8 cellular contexts compared by ENCODE assay signal in the genomic region with DNA sequence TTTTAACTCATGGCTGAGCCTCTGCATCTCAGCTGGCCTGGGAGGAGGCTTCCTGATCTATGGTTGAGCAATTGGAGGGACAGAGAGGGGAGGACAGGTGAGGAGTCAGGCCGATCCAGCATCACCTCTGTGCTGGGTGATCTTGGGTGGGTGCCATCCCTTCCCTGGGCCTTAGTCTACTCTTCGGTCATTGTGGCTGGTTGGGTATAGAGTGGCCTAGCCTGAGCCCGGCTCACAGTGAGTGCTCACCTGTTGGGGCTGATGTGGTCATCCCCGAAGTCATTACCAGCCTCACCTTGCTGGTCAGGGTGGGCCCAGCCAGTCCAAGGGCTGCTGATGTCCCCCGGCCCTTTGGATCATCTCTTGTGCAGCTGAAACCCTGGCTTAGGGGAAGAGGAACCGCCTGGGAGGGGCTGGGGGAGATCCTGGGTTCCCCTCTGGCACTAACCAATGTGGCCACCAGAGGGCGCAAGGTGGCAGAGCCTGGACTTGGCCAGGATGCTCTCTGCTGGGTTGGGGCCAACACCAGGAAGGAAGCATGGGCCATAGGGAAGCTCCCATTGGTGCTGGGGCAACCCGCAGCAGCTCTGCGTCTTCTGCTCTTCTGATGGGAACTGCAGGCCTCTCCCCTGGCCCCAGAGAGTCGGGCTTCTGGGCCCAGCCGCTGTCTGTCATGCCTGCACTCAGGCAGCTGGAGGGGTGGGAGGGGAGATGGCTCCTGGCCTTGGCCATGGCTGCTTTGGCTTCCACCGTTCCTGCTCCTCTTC. TPM values are rescaled to one million over a fixed set of nuclear protein-coding genes. Genes with fewer than 3 reads are reported as not detected.
DNase-seq lines count a peak whose midpoint lies in the region; ATAC-seq and TF ChIP-seq lines count a peak whose summit lies in the region.

No MANE protein-coding gene starts in this region.

- POLR2A ChIA-PET in CD4-positive, alpha-beta T cell (lab: Charles Lee): no interaction called here

- no peak overlapping the region for H3K27ac ChIP-seq in CD4-positive, alpha-beta T cell (ENCODE audit: low read depth, low read length)
- H3K27ac ChIP-seq in GM23248 (no peak overlapping the region), right cardiac atrium (ENCODE audit: low read length) (no peak overlapping the region), sigmoid colon (no peak overlapping the region)

- ATAC-seq in CD4-positive, alpha-beta T cell (ENCODE audit: poor library complexity): peak; percentile 97
- peak; percentile 90 to 91 for ATAC-seq in right cardiac atrium

- no peaks in the 10 kb centered on the region for H3K9me3 ChIP-seq in CD4-positive, alpha-beta T cell (ENCODE audit: control insufficient read depth, low read length)
- no peaks in the 10 kb centered on the region for H3K9me3 ChIP-seq in GM23248 (ENCODE audit: low read depth)
- H3K9me3 ChIP-seq in right cardiac atrium (ENCODE audit: control insufficient read depth, low read length): no peaks in the 10 kb centered on the region
- no peaks in the 10 kb centered on the region for H3K9me3 ChIP-seq in sigmoid colon

- no peaks in the 10 kb centered on the region for H3K9me3 Mint-ChIP-seq in CD4-positive, alpha-beta T cell
- H3K9me3 Mint-ChIP-seq in T-helper 2 cell treated with Interferon-gamma antibody and Interleukin-4, amounts not matched to agents 5 μg/mL and 100 μg/mL, for 36 hours: no peaks in the 10 kb centered on the region

- peaks cover 9% of the 10 kb centered on the region; the same call in 1 of the 2 replicates for H3F3A ChIP-seq in GM23248 (ENCODE audit: insufficient read depth)

- H3K36me3 ChIP-seq in GM23248 (ENCODE audit: low read depth) (peaks cover 5% of the 10 kb centered on the region; the same call in 1 of the 2 replicates), sigmoid colon (no peaks in the 10 kb centered on the region)

- H3K4me2 ChIP-seq in GM23248 (ENCODE audit: unreplicated experiment): no peak overlapping the region

- H3K36me3 Mint-ChIP-seq in CD4-positive, alpha-beta T cell (ENCODE audit: low read depth): no peaks in the 10 kb centered on the region
- no peaks in the 10 kb centered on the region for H3K36me3 Mint-ChIP-seq in T-helper 2 cell treated with Interferon-gamma antibody and Interleukin-4, amounts not matched to agents 5 μg/mL and 100 μg/mL, for 36 hours (ENCODE audit: low read depth)

- H3K27me3 ChIP-seq in CD4-positive, alpha-beta T cell (ENCODE audit: control insufficient read depth, insufficient read depth, low read length): no peaks in the 10 kb centered on the region
- H3K27me3 ChIP-seq in GM23248 (replicated peaks; ENCODE audit: insufficient read depth) (no peaks in the 10 kb centered on the region), right cardiac atrium (ENCODE audit: control insufficient read depth, insufficient read depth) (no peaks in the 10 kb centered on the region), sigmoid colon (no peaks in the 10 kb centered on the region)

- no peak for TF ChIP-seq EP300 in sigmoid colon (IDR thresholded peaks at IDR 0.05)

- WGBS in GM23248 (ENCODE audit: low coverage in 1 of 2, low lambda C conversion rate in 2 of 2, missing lambda C conversion rate in 2 of 2), 2 experiments: 28 to 30% methylated on average over 12 of the region's 12 CpGs
- WGBS in right cardiac atrium: 32% methylated on average over 12 of the region's 12 CpGs
- 28 to 34% methylated on average over 12 of the region's 12 CpGs for WGBS in sigmoid colon, 2 donors

- H4K20me1 ChIP-seq in GM23248 (ENCODE audit: insufficient read depth): no peaks in the 10 kb centered on the region

- no peak overlapping the region for H3K4me3 Mint-ChIP-seq in CD4-positive, alpha-beta T cell
- H3K4me3 Mint-ChIP-seq in T-helper 2 cell treated with Interferon-gamma antibody and Interleukin-4, amounts not matched to agents 5 μg/mL and 100 μg/mL, for 36 hours: no peak overlapping the region

- CTCF ChIA-PET in CD4-positive, alpha-beta T cell (lab: Charles Lee): interaction anchor here (0.5 to 1.6 kb wide), 5 partner anchors 17 to 86 kb away, joined by 3 to 6 read pairs (median 4); a partner anchor contains a TSS

- intact Hi-C loops in CD4-positive, alpha-beta T cell (cut with DNase I, micrococcal nuclease): loop anchor here in 1 of 2 experiments (2.0 kb wide), 1 partner anchor 76 kb away; no protein-coding TSS in a partner anchor
- intact Hi-C loops in right cardiac atrium (cut with DNase I) (loop anchor here in 1 of 4 donors (10.0 kb wide), 1 partner anchor 126 kb away; no protein-coding TSS in a partner anchor), sigmoid colon (cut with DNase I) (loop anchor here (2.0 kb wide), 1 partner anchor 18 kb away; a partner anchor contains a TSS)

- DNase-seq in CD4-positive, alpha-beta T cell: peak; percentile 64 to 88 (median 77)
- peak; percentile 79 for DNase-seq in GM23248
- peak; percentile 49 to 78 for DNase-seq in NCI-H1930 (lab: John Stamatoyannopoulos, UW)
- peak; percentile 68 for DNase-seq in T-helper 2 cell treated with Interferon-gamma antibody and Interleukin-4, amounts not matched to agents 5 μg/mL and 100 μg/mL, for 36 hours (ENCODE audit: low spot score)
- peak in 52 of 56 donors; percentile 17 to 84 (median 57) for DNase-seq in amygdala (lab: John Stamatoyannopoulos, UW)
- DNase-seq in right cardiac atrium: peak; percentile 91 to 95 (median 95)
- DNase-seq in sigmoid colon: peak; percentile 93
- no peak for DNase-seq in cortex of kidney (lab: John Stamatoyannopoulos, UW)

- H2AFZ ChIP-seq in GM23248: no peak overlapping the region

- H3K4me1 ChIP-seq in GM23248 (ENCODE audit: insufficient read depth): no peaks in the 10 kb centered on the region
- H3K4me1 ChIP-seq in right cardiac atrium (ENCODE audit: control insufficient read depth, insufficient read depth, low read length): no peaks in the 10 kb centered on the region
- H3K4me1 ChIP-seq in sigmoid colon: peaks cover 0 to 8% (median 3%) of the 10 kb centered on the region in 4 donors

- H3K27ac Mint-ChIP-seq in CD4-positive, alpha-beta T cell: no peak overlapping the region
- no peak overlapping the region for H3K27ac Mint-ChIP-seq in T-helper 2 cell treated with Interferon-gamma antibody and Interleukin-4, amounts not matched to agents 5 μg/mL and 100 μg/mL, for 36 hours

- no peaks in the 10 kb centered on the region for H3K79me2 ChIP-seq in GM23248 (ENCODE audit: insufficient read depth)

- no peaks in the 10 kb centered on the region for H3K4me1 Mint-ChIP-seq in CD4-positive, alpha-beta T cell (ENCODE audit: low read depth)
- peaks cover 4% of the 10 kb centered on the region for H3K4me1 Mint-ChIP-seq in T-helper 2 cell treated with Interferon-gamma antibody and Interleukin-4, amounts not matched to agents 5 μg/mL and 100 μg/mL, for 36 hours (ENCODE audit: low read depth)

- peak; percentile 86 for TF ChIP-seq CTCF in CD4-positive, alpha-beta T cell (IDR thresholded peaks at IDR 0.05)
- TF ChIP-seq CTCF in sigmoid colon (IDR thresholded peaks at IDR 0.05): peak; percentile 82 to 94 (median 90)

- in situ Hi-C loops in GM23248 (cut with MboI): no loop called here

- H3K9me2 ChIP-seq in GM23248 (ENCODE audit: insufficient read depth): no peaks in the 10 kb centered on the region

- H3K4me3 ChIP-seq in GM23248 (no peak overlapping the region), right cardiac atrium (ENCODE audit: low read length) (no peak overlapping the region), sigmoid colon (no peak overlapping the region)

- no peak for TF ChIP-seq POLR2A in sigmoid colon (IDR thresholded peaks at IDR 0.05)

- no peak overlapping the region for H3K9ac ChIP-seq in GM23248

- no peaks in the 10 kb centered on the region for H3K27me3 Mint-ChIP-seq in CD4-positive, alpha-beta T cell
- H3K27me3 Mint-ChIP-seq in T-helper 2 cell treated with Interferon-gamma antibody and Interleukin-4, amounts not matched to agents 5 μg/mL and 100 μg/mL, for 36 hours (ENCODE audit: low read depth): no peaks in the 10 kb centered on the region

RNA-seq across cellular contexts. Expression of a gene that starts 17.3 kb away (rescaled TPM):
- 10 to 100 TPM; 18.3 to 21.3 TPM for total RNA-seq in CD4-positive, alpha-beta T cell
- total RNA-seq in GM23248 (2014; rRNA removed; shearing (Covaris generic)): 29.5 and 37.9 TPM in 2 replicates
- polyA plus RNA-seq in GM23248 (2016; fragmentation: Nextera tagmentation; extraction: Ambion mirVana): 32.1 and 34.8 TPM in 2 replicates
- total RNA-seq in right cardiac atrium: 10 to 100 TPM; 13.8 to 15.4 (median 14.4) TPM
- polyA plus RNA-seq in right cardiac atrium: 9.6 TPM
- total RNA-seq in sigmoid colon: 10 to 100 TPM; 13.6 to 28.2 (median 20.2) TPM
- 10 to 100 TPM in 1 of 3 donors, 1 to 10 TPM in 2; 4.6 to 22.0 (median 6.0) TPM for polyA plus RNA-seq in sigmoid colon

RNA-seq across cellular contexts. Expression of a gene that starts 17.9 kb away (rescaled TPM):
- total RNA-seq in CD4-positive, alpha-beta T cell: under 1 TPM; 0.30 to 0.31 TPM
- 474 and 525 TPM in 2 replicates for total RNA-seq in GM23248 (2014; rRNA removed; shearing (Covaris generic))
- polyA plus RNA-seq in GM23248 (2016; fragmentation: Nextera tagmentation; extraction: Ambion mirVana) (596 and 633 TPM in 2 replicates), right cardiac atrium (12.3 TPM), sigmoid colon (1 to 10 TPM; 4.2 to 7.1 (median 4.6) TPM)
- total RNA-seq in right cardiac atrium (10 to 100 TPM; 12.8 to 23.2 (median 17.7) TPM), sigmoid colon (10 to 100 TPM; 18.2 to 28.5 (median 19.8) TPM)

Comparison
In these comparisons a context has a peak if more than half of its experiments do, and no peak if none do; other contexts are left out.
1. RNA of a gene that starts 17.9 kb away (total RNA-seq): 474 to 525 TPM in GM23248; 18.2 to 28.5 TPM in sigmoid colon, 12.8 to 23.2 TPM in right cardiac atrium and 0.30 to 0.31 TPM in CD4-positive, alpha-beta T cell; every median in the first group is over 10 times any median in the second.